1 cellular context compared by ENCODE assay signal in genomic region chr2:191629001-191629453, GRCh38.
A peak's percentile ranks its signal among the peaks of the same experiment; 100 is the strongest.
TF ChIP-seq lines count a peak whose summit lies in the region.

No MANE protein-coding gene starts in this region.

TF ChIP-seq in GM12878, 131 proteins besides CTCF, POLR2A, EP300 and RAD21 (continued from another document):
- TF ChIP-seq, protein P1, sequence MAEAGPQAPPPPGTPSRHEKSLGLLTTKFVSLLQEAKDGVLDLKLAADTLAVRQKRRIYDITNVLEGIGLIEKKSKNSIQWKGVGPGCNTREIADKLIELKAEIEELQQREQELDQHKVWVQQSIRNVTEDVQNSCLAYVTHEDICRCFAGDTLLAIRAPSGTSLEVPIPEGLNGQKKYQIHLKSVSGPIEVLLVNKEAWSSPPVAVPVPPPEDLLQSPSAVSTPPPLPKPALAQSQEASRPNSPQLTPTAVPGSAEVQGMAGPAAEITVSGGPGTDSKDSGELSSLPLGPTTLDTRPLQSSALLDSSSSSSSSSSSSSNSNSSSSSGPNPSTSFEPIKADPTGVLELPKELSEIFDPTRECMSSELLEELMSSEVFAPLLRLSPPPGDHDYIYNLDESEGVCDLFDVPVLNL (IDR thresholded peaks at IDR 0.05; ENCODE audit: low read depth, low read length): no peak
- TF ChIP-seq EED (IDR thresholded peaks at IDR 0.05; ENCODE audit: low read depth) (peak; percentile 40; the same call in 1 of the 2 replicates), MEF2A (IDR thresholded peaks at IDR 0.05; ENCODE audit: insufficient read depth, low read depth, low read length) (peak; percentile 68; the same call in 1 of the 2 replicates), ZBTB4 (CRISPR knock-in tag; IDR thresholded peaks at IDR 0.05) (no peak), ETV6 (conservative IDR thresholded peaks at IDR 0.05 in 1 of 2, IDR thresholded peaks at IDR 0.05 in 1 of 2; ENCODE audit: borderline replicate concordance in 1 of 2, low read depth in 1 of 2) (peak in 1 of 2 experiments; percentile 24; a peak in 1 of 4 replicates)
